ENCODE assay signal across 8 cellular contexts in the genomic region with DNA sequence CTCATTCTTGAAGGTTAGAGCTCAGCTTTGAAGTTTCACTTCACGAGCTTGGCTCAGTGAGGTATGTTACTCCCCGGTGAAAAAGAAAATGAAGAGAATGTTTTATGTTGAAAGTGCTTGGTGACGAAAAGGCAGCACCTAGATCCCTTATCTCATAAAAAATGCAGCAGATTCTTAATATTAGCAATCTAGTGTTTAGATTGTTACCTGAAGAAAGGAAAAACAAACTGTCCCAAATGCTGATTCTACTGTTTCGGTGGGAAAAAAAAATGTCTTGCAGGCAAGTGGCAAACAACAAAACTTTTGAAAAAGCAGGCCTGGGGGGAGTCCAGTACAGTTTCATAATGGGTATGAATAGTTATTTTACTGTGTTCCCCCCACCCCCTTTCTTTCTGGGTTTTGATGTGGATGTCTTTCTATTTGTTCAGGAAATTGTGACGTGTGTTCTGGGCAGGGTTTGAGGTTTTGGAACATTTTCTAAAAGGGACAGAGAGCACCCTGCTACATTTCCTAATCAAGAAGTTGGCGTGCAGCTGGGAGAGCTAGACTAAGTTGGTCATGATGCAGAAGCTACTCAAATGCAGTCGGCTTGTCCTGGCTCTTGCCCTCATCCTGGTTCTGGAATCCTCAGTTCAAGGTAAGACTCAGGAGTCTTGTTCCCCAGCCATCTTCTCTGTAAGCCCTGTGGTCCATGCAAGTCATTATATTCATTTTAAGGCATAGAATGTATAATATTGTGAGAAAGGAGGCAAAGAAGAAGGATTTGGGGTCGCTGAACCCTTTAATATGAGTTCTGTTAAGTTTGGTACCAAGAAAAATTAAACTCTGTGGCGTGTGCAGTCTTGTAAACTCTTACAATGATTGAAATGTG. TPM values are rescaled to one million over a fixed set of nuclear protein-coding genes. Genes with fewer than 3 reads are reported as not detected.
DNase-seq lines count a peak whose midpoint lies in the region; ATAC-seq and TF ChIP-seq lines count a peak whose summit lies in the region.

A gene with protein sequence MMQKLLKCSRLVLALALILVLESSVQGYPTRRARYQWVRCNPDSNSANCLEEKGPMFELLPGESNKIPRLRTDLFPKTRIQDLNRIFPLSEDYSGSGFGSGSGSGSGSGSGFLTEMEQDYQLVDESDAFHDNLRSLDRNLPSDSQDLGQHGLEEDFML (plus strand): TSS at position 504 of the 871 bp plus-strand sequence. CDS start 55 bp downstream, at position 559.

- H3K4me1 Mint-ChIP-seq in H9, result peaks cover 16 to 22% of the 10 kb centered on the region in 2 experiments

- no peak within 1 kb of the TSS for H4K91ac ChIP-seq in H9 (ENCODE audit: insufficient read length, low read depth, low read length)

- H3K79me1 ChIP-seq in H9 (ENCODE audit: insufficient read depth, low read depth, low read length, poor library complexity, severe bottlenecking), result no peaks in the 10 kb centered on the region

- H3K36me3 ChIP-seq in esophagus muscularis mucosa (no peaks in the 10 kb centered on the region), ovary (no peaks in the 10 kb centered on the region), transverse colon (no peaks in the 10 kb centered on the region)

- no peak within 1 kb of the TSS for H3K4me3 Mint-ChIP-seq in H9

- H3K27me3 ChIP-seq in esophagus muscularis mucosa (no peaks in the 10 kb centered on the region), ovary (no peaks in the 10 kb centered on the region), transverse colon (no peaks in the 10 kb centered on the region), H9 (ENCODE audit: insufficient read depth, low read length) (no peaks in the 10 kb centered on the region)

- no peak within 1 kb of the TSS for H3K23ac ChIP-seq in H9 (ENCODE audit: insufficient read length, low read depth, low read length)

- H2AFZ ChIP-seq in H9 (ENCODE audit: low read length), result no peak within 1 kb of the TSS

- H3K36me3 Mint-ChIP-seq in H9 (ENCODE audit: insufficient read depth in 1 of 3, low read depth in 3 of 3), result no peaks in the 10 kb centered on the region

- no peak within 1 kb of the TSS for H2AK5ac ChIP-seq in H9 (ENCODE audit: insufficient read length, low read length)

- H3K9me3 ChIP-seq in esophagus muscularis mucosa (no peaks in the 10 kb centered on the region), ovary (no peaks in the 10 kb centered on the region), transverse colon (no peaks in the 10 kb centered on the region), H9 (ENCODE audit: control insufficient read depth, low read depth, low read length) (no peaks in the 10 kb centered on the region)

- H3K4me3 ChIP-seq in esophagus muscularis mucosa (peak within 1 kb of the TSS; percentile 38 to 49 (median 48)), ovary (peak within 1 kb of the TSS; percentile 10), transverse colon (peak within 1 kb of the TSS; percentile 6 to 52 (median 19))

- TF ChIP-seq EP300 in esophagus muscularis mucosa (IDR thresholded peaks at IDR 0.05) (peak; percentile 51), ovary (IDR thresholded peaks at IDR 0.05) (peak; percentile 50), transverse colon (IDR thresholded peaks at IDR 0.05; ENCODE audit: low read depth) (peak; percentile 38)

- no peak within 1 kb of the TSS for H2BK15ac ChIP-seq in H9 (ENCODE audit: low read depth, low read length)

- TF ChIP-seq CTCF in esophagus muscularis mucosa (IDR thresholded peaks at IDR 0.05) (no peak), ovary (IDR thresholded peaks at IDR 0.05) (no peak), transverse colon (IDR thresholded peaks at IDR 0.05) (no peak), H9 (conservative IDR thresholded peaks at IDR 0.05) (no peak)

- no peaks in the 10 kb centered on the region for H3K23me2 ChIP-seq in H9 (ENCODE audit: insufficient read length, low read depth, low read length, poor library complexity, severe bottlenecking)

- intact Hi-C loops in esophagus muscularis mucosa (cut with DNase I), result no loop called here
- intact Hi-C loops in ovary (cut with DNase I), result loop anchor here in 1 of 4 donors (10.0 kb wide), 1 partner anchor 83 kb away; no protein-coding TSS in a partner anchor
- intact Hi-C loops in transverse colon (cut with DNase I; ENCODE audit: low total_unique reads), result no loop called here

- H4K5ac ChIP-seq in H9 (ENCODE audit: insufficient read length, low read depth, low read length), result no peak within 1 kb of the TSS

- in situ Hi-C loops in Caki2 (cut with HindIII; ENCODE audit: low pct_unique_long_range_greater_than_20kb, low sequenced_read_pairs) (no loop called here), transverse colon (cut with MboI; ENCODE audit: low pct_ligation_motif_present in 1 of 4, low pct_unique_long_range_greater_than_20kb in 1 of 4, low sequenced_read_pairs in 3 of 4) (no loop called here)

- H3K4me1 ChIP-seq in esophagus muscularis mucosa, result peaks cover 0 to 24% (median 9%) of the 10 kb centered on the region in 4 donors
- H3K4me1 ChIP-seq in ovary (ENCODE audit: insufficient read depth), result no peaks in the 10 kb centered on the region
- H3K4me1 ChIP-seq in transverse colon, result peaks cover 0 to 9% (median 0%) of the 10 kb centered on the region in 4 donors
- H3K4me1 ChIP-seq in H9 (ENCODE audit: insufficient read depth, low read length), result no peaks in the 10 kb centered on the region

- no peak within 1 kb of the TSS for H3K4me2 ChIP-seq in H9 (ENCODE audit: insufficient read depth, insufficient read length, low read length)

- no peaks in the 10 kb centered on the region for H3K79me2 ChIP-seq in H9 (ENCODE audit: insufficient read depth, low read length)

- H3K4ac ChIP-seq in H9 (ENCODE audit: low read depth, low read length), result no peak within 1 kb of the TSS

- no peak within 1 kb of the TSS for H3K9ac ChIP-seq in H9 (ENCODE audit: extremely low read depth, insufficient read length, low read length)

- H2BK120ac ChIP-seq in H9 (ENCODE audit: low read depth, low read length, poor library complexity, severe bottlenecking), result no peak within 1 kb of the TSS

- H3K9me3 Mint-ChIP-seq in H9, result no peaks in the 10 kb centered on the region

- no peaks in the 10 kb centered on the region; the same call in 1 of the 2 replicates for H3K27me3 Mint-ChIP-seq in H9 (ENCODE audit: low read depth)

- no peaks in the 10 kb centered on the region for H4K20me1 ChIP-seq in H9 (ENCODE audit: control insufficient read depth, insufficient read depth, insufficient read length)

- no peak within 1 kb of the TSS for H3K18ac ChIP-seq in H9 (ENCODE audit: insufficient read length, low read depth, low read length)

- no peak within 1 kb of the TSS for H3T11ph ChIP-seq in H9 (ENCODE audit: low read length)

- no peak within 1 kb of the TSS for H2BK20ac ChIP-seq in H9 (ENCODE audit: low read depth, low read length, poor library complexity, severe bottlenecking)

- peak within 1 kb of the TSS; percentile 75 to 79 (median 78) for H3K27ac ChIP-seq in esophagus muscularis mucosa (replicated peaks in 1 of 4)
- peak within 1 kb of the TSS in 1 of 2 donors; percentile 11 for H3K27ac ChIP-seq in ovary
- H3K27ac ChIP-seq in transverse colon, result peak within 1 kb of the TSS; percentile 73 to 86 (median 78)
- H3K27ac ChIP-seq in H9 (ENCODE audit: insufficient read length, low read depth, low read length), result no peak within 1 kb of the TSS

- WGBS in esophagus muscularis mucosa, result 48% methylated on average over 9 of the region's 9 CpGs
- 41 to 51% (median 42%) methylated on average over 9 of the region's 9 CpGs for WGBS in ovary, 3 donors
- WGBS in transverse colon (ENCODE audit: low coverage in 1 of 2), 2 donors, result 50 to 53% methylated on average over 7 to 9 of the region's 9 CpGs
- no CpG with 5 or more reads among the region's 9 CpGs for WGBS in H9 (ENCODE audit: extremely low coverage, insufficient read length, low lambda C conversion rate)

- H2BK12ac ChIP-seq in H9 (ENCODE audit: insufficient read length, low read depth, low read length), result no peak within 1 kb of the TSS

- peak; percentile 66 for ATAC-seq in GM21723 (IDR thresholded peaks at IDR 0.05; ENCODE audit: unreplicated experiment)

- H3K27ac Mint-ChIP-seq in H9, result no peak within 1 kb of the TSS

- peak; percentile 69 for DNase-seq in Caki2 (ENCODE audit: low read depth)
- peak; percentile 81 for DNase-seq in NAMALWA (ENCODE audit: low spot score)
- DNase-seq in activated T-cell treated with anti-CD3 and anti-CD28 coated beads for 1 hour (ENCODE audit: low read depth), result peak; percentile 52
- DNase-seq in esophagus muscularis mucosa (ENCODE audit: extremely low spot score), result peak; percentile 94
- peak in 4 of 5 donors; percentile 20 to 64 (median 30) for DNase-seq in ovary
- DNase-seq in transverse colon, result peak; percentile 81
- no peak for DNase-seq in H9

- no peak within 1 kb of the TSS for H3K14ac ChIP-seq in H9 (ENCODE audit: insufficient read depth, low read length)

- H3K56ac ChIP-seq in H9 (ENCODE audit: insufficient read length, low read depth, low read length), result no peak within 1 kb of the TSS

- H2BK5ac ChIP-seq in H9 (ENCODE audit: insufficient read length, low read length), result no peak within 1 kb of the TSS

- no peak within 1 kb of the TSS for H4K8ac ChIP-seq in H9 (replicated peaks; ENCODE audit: insufficient read length, low read depth, low read length)

- TF ChIP-seq POLR2A in esophagus muscularis mucosa (IDR thresholded peaks at IDR 0.05; ENCODE audit: low read depth) (peak; percentile 63), ovary (IDR thresholded peaks at IDR 0.05) (peak; percentile 30), transverse colon (IDR thresholded peaks at IDR 0.05) (peak; percentile 92)

RNA-seq across cellular contexts. Expression of the gene that starts here (rescaled TPM):
- 288 and 293 TPM in 2 replicates for total RNA-seq in Caki2 (2014; rRNA removed; shearing (Covaris generic); ENCODE audit: low replicate concordance)
- 100 to 1,000 TPM in 1 of 4 donors, 10 to 100 TPM in 3; 44.9 to 201 (median 82.3) TPM for total RNA-seq in esophagus muscularis mucosa
- 10 to 100 TPM; 22.0 to 95.2 (median 36.0) TPM for total RNA-seq in ovary
- polyA plus RNA-seq in ovary, result 100 to 1,000 TPM in 1 of 2 donors, 10 to 100 TPM in 1; 67.3 to 107 TPM
- total RNA-seq in transverse colon, result 10 to 100 TPM in 3 of 4 donors, 1 to 10 TPM in 1; 9.0 to 83.8 (median 20.3) TPM
- total RNA-seq in H9 (2021), result not detected in 2 replicates

Comparison
In these comparisons a context has a peak if more than half of its experiments do, and no peak if none do; other contexts are left out.
1. POLR2A ChIP-seq: peak in every context shown above with its lines; median percentile 92 in transverse colon; 63 in esophagus muscularis mucosa; 30 in ovary.